In the genomic region with DNA sequence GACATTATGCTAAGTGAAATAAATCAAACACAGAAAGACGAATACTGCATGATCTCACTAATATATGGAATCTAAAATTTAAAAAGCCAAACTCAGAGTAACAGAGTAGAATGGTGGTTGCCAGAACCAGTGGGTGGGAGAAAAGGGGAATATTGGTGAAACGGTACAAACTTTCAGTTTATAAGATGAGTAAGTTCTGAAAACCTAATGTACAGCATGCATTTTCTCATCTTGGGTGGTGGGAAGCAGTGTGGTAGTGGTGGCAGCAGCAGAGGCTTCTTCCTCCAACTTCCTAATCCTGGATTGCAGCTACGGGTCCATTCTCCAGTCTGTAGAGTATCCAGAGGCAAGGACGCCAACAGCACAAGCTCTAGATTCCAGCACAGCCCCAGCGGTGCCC, we compare ENCODE assay signal across 19 cellular contexts. TPM values are rescaled to one million over a fixed set of nuclear protein-coding genes. Genes with fewer than 3 reads are reported as not detected.
DNase-seq lines count a peak whose midpoint lies in the region; ATAC-seq and FAIRE-seq lines count a peak whose summit lies in the region.
"Had no signal": no experiment of that assay in that cellular context is flagged by ENCODE, and none has a peak within 500 bp of the region (broad histone marks: within the 10 kb centered on the region; RNA-seq: fewer than 3 reads in every experiment).

No MANE protein-coding gene starts in this region.

- H2BK12ac ChIP-seq in mesenchymal stem cell (ENCODE audit: low read length in 2 of 2) = no peak overlapping the region

- no peak overlapping the region for H3K4me3 Mint-ChIP-seq in activated naive CD8-positive, alpha-beta T cell treated with anti-CD3 and anti-CD28 coated beads, Interleukin-2, amount 50 U/mL, for 24 hours
- H3K4me3 Mint-ChIP-seq in activated naive CD8-positive, alpha-beta T cell treated with anti-CD3 and anti-CD28 coated beads for 36 hours = no peak overlapping the region
- peak overlapping the region; percentile 15 for H3K4me3 Mint-ChIP-seq in T-helper 17 cell

- WGBS in mesenchymal stem cell = 96% methylated on average over 4 of the region's 5 CpGs

- peak; percentile 52 for ATAC-seq in activated naive CD8-positive, alpha-beta T cell treated with anti-CD3 and anti-CD28 coated beads, Interleukin-2, amount 50 U/mL, for 24 hours
- no peak for ATAC-seq in T-helper 17 cell
- no peak for ATAC-seq in GM21423 (IDR thresholded peaks at IDR 0.05; ENCODE audit: unreplicated experiment)

- H3K4me1 ChIP-seq in mesenchymal stem cell (ENCODE audit: control insufficient read depth, insufficient read depth, low read depth, low read length) = peaks cover 2% of the 10 kb centered on the region
- H3K4me1 ChIP-seq: Caco-2, HAP-1 had no signal

- H2BK15ac ChIP-seq in mesenchymal stem cell (ENCODE audit: low read depth, poor library complexity, severe bottlenecking) = no peak overlapping the region

- H3K27me3 ChIP-seq in mesenchymal stem cell (ENCODE audit: control insufficient read depth in 1 of 2, insufficient read depth in 1 of 2, low read length in 2 of 2) = no peaks in the 10 kb centered on the region

- H3K27ac ChIP-seq in mesenchymal stem cell (ENCODE audit: low read length, poor library complexity, severe bottlenecking) = no peak overlapping the region
- H3K27ac ChIP-seq: C4-2B, HL-60, KMS-11 had no signal

- H3K9me3 Mint-ChIP-seq in activated naive CD8-positive, alpha-beta T cell treated with anti-CD3 and anti-CD28 coated beads, Interleukin-2, amount 50 U/mL, for 24 hours = peaks cover 8% of the 10 kb centered on the region
- H3K9me3 Mint-ChIP-seq in activated naive CD8-positive, alpha-beta T cell treated with anti-CD3 and anti-CD28 coated beads for 36 hours = peaks cover 8% of the 10 kb centered on the region

- H2BK5ac ChIP-seq in mesenchymal stem cell (ENCODE audit: low read depth, low read length, poor library complexity, severe bottlenecking) = no peak overlapping the region

- no peak overlapping the region for H2AK5ac ChIP-seq in mesenchymal stem cell (ENCODE audit: low read length, severe bottlenecking)

- H3K27me3 Mint-ChIP-seq in activated naive CD8-positive, alpha-beta T cell treated with anti-CD3 and anti-CD28 coated beads, Interleukin-2, amount 50 U/mL, for 24 hours = no peaks in the 10 kb centered on the region
- H3K27me3 Mint-ChIP-seq in activated naive CD8-positive, alpha-beta T cell treated with anti-CD3 and anti-CD28 coated beads for 36 hours = no peaks in the 10 kb centered on the region
- no peaks in the 10 kb centered on the region for H3K27me3 Mint-ChIP-seq in T-helper 17 cell

- peak overlapping the region in 1 of 2 experiments; percentile 83 for H3K23ac ChIP-seq in mesenchymal stem cell (ENCODE audit: low read length in 2 of 2)

- FAIRE-seq in RCC 7860 (lab: Jason Lieb, UNC) = no peak
- FAIRE-seq: G401.6 had no signal

- no peak for DNase-seq in activated naive CD8-positive, alpha-beta T cell treated with anti-CD3 and anti-CD28 coated beads, Interleukin-2, amount 50 U/mL, for 24 hours
- no peak for DNase-seq in activated naive CD8-positive, alpha-beta T cell treated with anti-CD3 and anti-CD28 coated beads for 36 hours
- DNase-seq in T-helper 17 cell = no peak
- no peak for DNase-seq in mesenchymal stem cell
- DNase-seq in RCC 7860 (ENCODE audit: low spot score) = no peak
- DNase-seq in inferior parietal cortex (ENCODE audit: extremely low spot score) = no peak
- DNase-seq: ACHN, Caco-2, MV-4-11, NCI-H1694 treated with DMSO at 0.1 percent for 48 hours, NCI-H510A treated with DMSO at 0.1 percent for 48 hours, RPMI8226, SIG-M5 had no signal

- no peak overlapping the region for H3K18ac ChIP-seq in mesenchymal stem cell (ENCODE audit: low read depth in 1 of 2, low read length in 2 of 2)

- no peak overlapping the region for H3K4ac ChIP-seq in mesenchymal stem cell (ENCODE audit: low read depth in 1 of 2, low read length in 2 of 2)

- no peak overlapping the region for H2BK120ac ChIP-seq in mesenchymal stem cell (ENCODE audit: low read depth, low read length)

- H3K14ac ChIP-seq in mesenchymal stem cell (ENCODE audit: low read length in 2 of 2) = no peak overlapping the region

- H3K36me3 Mint-ChIP-seq in activated naive CD8-positive, alpha-beta T cell treated with anti-CD3 and anti-CD28 coated beads, Interleukin-2, amount 50 U/mL, for 24 hours (ENCODE audit: low read depth) = peaks cover 12% of the 10 kb centered on the region
- H3K36me3 Mint-ChIP-seq in activated naive CD8-positive, alpha-beta T cell treated with anti-CD3 and anti-CD28 coated beads for 36 hours = peaks cover 32% of the 10 kb centered on the region
- H3K36me3 Mint-ChIP-seq in T-helper 17 cell (ENCODE audit: low read depth) = no peaks in the 10 kb centered on the region

- H3K4me3 ChIP-seq in mesenchymal stem cell (ENCODE audit: insufficient read depth in 1 of 2, low read depth in 1 of 2, low read length in 2 of 2) = no peak overlapping the region
- H3K4me3 ChIP-seq: HAP-1 had no signal

- H3K4me1 Mint-ChIP-seq in activated naive CD8-positive, alpha-beta T cell treated with anti-CD3 and anti-CD28 coated beads, Interleukin-2, amount 50 U/mL, for 24 hours = peaks cover 66% of the 10 kb centered on the region
- H3K4me1 Mint-ChIP-seq in activated naive CD8-positive, alpha-beta T cell treated with anti-CD3 and anti-CD28 coated beads for 36 hours = peaks cover 48% of the 10 kb centered on the region
- H3K4me1 Mint-ChIP-seq in T-helper 17 cell = peaks cover 41% of the 10 kb centered on the region

- peaks cover 8% of the 10 kb centered on the region for H3K79me1 ChIP-seq in mesenchymal stem cell (replicated peaks; ENCODE audit: low read length, poor library complexity, severe bottlenecking)

- no peak overlapping the region for H3K4me2 ChIP-seq in mesenchymal stem cell (ENCODE audit: low read length, poor library complexity, severe bottlenecking)
- H3K4me2 ChIP-seq: KMS-11 had no signal

- H3K27ac Mint-ChIP-seq in activated naive CD8-positive, alpha-beta T cell treated with anti-CD3 and anti-CD28 coated beads, Interleukin-2, amount 50 U/mL, for 24 hours = no peak overlapping the region
- H3K27ac Mint-ChIP-seq in activated naive CD8-positive, alpha-beta T cell treated with anti-CD3 and anti-CD28 coated beads for 36 hours = no peak overlapping the region
- peak overlapping the region; percentile 14 for H3K27ac Mint-ChIP-seq in T-helper 17 cell

- peaks cover 0 to 3% of the 10 kb centered on the region in 2 experiments for H3K36me3 ChIP-seq in mesenchymal stem cell (ENCODE audit: control insufficient read depth in 1 of 2, insufficient read depth in 2 of 2, low read depth in 1 of 2, low read length in 2 of 2)
- H3K36me3 ChIP-seq: HAP-1 had no signal

- no peak overlapping the region for H3K9ac ChIP-seq in mesenchymal stem cell (ENCODE audit: low read length)
- H3K9ac ChIP-seq: KMS-11 had no signal

- no peaks in the 10 kb centered on the region for H3K9me3 ChIP-seq in T-helper 17 cell (ENCODE audit: control insufficient read depth, low read length, poor library complexity, severe bottlenecking)
- H3K9me3 ChIP-seq in mesenchymal stem cell (ENCODE audit: control insufficient read depth, low read length) = no peaks in the 10 kb centered on the region
- H3K9me3 ChIP-seq: Caco-2, HAP-1 had no signal

- H4K91ac ChIP-seq in mesenchymal stem cell (ENCODE audit: low read length) = no peak overlapping the region

- H2AFZ ChIP-seq in mesenchymal stem cell (ENCODE audit: low read depth, low read length) = no peak overlapping the region

- H4K8ac ChIP-seq in mesenchymal stem cell (ENCODE audit: low read length) = peak overlapping the region; percentile 49

RNA-seq across cellular contexts. Expression of a gene that starts 12.5 kb away (rescaled TPM):
- 10 to 100 TPM; 54.0 to 63.8 TPM for total RNA-seq in activated naive CD8-positive, alpha-beta T cell treated with anti-CD3 and anti-CD28 coated beads for 36 hours
- total RNA-seq in T-helper 17 cell = 100 to 1,000 TPM; 104 to 120 TPM
- polyA plus RNA-seq in mesenchymal stem cell (2013, experiment 1 of 2) = 6.3 TPM
- 6.6 TPM for polyA plus RNA-seq in mesenchymal stem cell (2013, experiment 2 of 2)
